Comparison of ENCODE assay signal across 1 cellular context in genomic region chr6:152089992-152090391, GRCh38.
TF ChIP-seq lines count a peak whose summit lies in the region.

No MANE protein-coding gene starts in this region.

TF ChIP-seq in GM23338, 12 proteins besides CTCF, POLR2A, EP300 and RAD21 (continued from another document):
- TF ChIP-seq, protein P1, sequence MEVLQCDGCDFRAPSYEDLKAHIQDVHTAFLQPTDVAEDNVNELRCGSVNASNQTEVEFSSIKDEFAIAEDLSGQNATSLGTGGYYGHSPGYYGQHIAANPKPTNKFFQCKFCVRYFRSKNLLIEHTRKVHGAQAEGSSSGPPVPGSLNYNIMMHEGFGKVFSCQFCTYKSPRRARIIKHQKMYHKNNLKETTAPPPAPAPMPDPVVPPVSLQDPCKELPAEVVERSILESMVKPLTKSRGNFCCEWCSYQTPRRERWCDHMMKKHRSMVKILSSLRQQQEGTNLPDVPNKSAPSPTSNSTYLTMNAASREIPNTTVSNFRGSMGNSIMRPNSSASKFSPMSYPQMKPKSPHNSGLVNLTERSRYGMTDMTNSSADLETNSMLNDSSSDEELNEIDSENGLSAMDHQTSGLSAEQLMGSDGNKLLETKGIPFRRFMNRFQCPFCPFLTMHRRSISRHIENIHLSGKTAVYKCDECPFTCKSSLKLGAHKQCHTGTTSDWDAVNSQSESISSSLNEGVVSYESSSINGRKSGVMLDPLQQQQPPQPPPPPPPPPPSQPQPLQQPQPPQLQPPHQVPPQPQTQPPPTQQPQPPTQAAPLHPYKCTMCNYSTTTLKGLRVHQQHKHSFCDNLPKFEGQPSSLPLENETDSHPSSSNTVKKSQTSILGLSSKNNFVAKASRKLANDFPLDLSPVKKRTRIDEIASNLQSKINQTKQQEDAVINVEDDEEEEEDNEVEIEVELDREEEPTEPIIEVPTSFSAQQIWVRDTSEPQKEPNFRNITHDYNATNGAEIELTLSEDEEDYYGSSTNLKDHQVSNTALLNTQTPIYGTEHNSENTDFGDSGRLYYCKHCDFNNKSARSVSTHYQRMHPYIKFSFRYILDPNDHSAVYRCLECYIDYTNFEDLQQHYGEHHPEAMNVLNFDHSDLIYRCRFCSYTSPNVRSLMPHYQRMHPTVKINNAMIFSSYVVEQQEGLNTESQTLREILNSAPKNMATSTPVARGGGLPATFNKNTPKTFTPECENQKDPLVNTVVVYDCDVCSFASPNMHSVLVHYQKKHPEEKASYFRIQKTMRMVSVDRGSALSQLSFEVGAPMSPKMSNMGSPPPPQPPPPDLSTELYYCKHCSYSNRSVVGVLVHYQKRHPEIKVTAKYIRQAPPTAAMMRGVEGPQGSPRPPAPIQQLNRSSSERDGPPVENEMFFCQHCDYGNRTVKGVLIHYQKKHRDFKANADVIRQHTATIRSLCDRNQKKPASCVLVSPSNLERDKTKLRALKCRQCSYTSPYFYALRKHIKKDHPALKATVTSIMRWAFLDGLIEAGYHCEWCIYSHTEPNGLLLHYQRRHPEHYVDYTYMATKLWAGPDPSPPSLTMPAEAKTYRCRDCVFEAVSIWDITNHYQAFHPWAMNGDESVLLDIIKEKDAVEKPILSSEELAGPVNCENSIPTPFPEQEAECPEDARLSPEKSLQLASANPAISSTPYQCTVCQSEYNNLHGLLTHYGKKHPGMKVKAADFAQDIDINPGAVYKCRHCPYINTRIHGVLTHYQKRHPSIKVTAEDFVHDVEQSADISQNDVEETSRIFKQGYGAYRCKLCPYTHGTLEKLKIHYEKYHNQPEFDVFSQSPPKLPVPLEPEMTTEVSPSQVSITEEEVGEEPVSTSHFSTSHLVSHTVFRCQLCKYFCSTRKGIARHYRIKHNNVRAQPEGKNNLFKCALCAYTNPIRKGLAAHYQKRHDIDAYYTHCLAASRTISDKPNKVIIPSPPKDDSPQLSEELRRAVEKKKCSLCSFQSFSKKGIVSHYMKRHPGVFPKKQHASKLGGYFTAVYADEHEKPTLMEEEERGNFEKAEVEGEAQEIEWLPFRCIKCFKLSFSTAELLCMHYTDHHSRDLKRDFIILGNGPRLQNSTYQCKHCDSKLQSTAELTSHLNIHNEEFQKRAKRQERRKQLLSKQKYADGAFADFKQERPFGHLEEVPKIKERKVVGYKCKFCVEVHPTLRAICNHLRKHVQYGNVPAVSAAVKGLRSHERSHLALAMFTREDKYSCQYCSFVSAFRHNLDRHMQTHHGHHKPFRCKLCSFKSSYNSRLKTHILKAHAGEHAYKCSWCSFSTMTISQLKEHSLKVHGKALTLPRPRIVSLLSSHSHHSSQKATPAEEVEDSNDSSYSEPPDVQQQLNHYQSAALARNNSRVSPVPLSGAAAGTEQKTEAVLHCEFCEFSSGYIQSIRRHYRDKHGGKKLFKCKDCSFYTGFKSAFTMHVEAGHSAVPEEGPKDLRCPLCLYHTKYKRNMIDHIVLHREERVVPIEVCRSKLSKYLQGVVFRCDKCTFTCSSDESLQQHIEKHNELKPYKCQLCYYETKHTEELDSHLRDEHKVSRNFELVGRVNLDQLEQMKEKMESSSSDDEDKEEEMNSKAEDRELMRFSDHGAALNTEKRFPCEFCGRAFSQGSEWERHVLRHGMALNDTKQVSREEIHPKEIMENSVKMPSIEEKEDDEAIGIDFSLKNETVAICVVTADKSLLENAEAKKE (CRISPR knock-in tag; IDR thresholded peaks at IDR 0.05), result no peak
- TF ChIP-seq ZNF114 (CRISPR knock-in tag; IDR thresholded peaks at IDR 0.05) (no peak), POLR2AphosphoS5 (IDR thresholded peaks at IDR 0.05; ENCODE audit: low read depth) (no peak), STAT1 (IDR thresholded peaks at IDR 0.05; ENCODE audit: unreplicated experiment) (no peak), EZH2phosphoT487 (IDR thresholded peaks at IDR 0.05; ENCODE audit: unreplicated experiment) (no peak)
TF ChIP-seq in GM23338: peak in this region for 0.
